ENCODE assay signal across 24 cellular contexts in genomic region chr19:31902821-31903220, GRCh38.
DNase-seq lines count a peak whose midpoint lies in the region; ATAC-seq and TF ChIP-seq lines count a peak whose summit lies in the region.
"Had no signal": no experiment of that assay in that cellular context is flagged by ENCODE, and none has a peak within 500 bp of the region (broad histone marks: within the 10 kb centered on the region; RNA-seq: fewer than 3 reads in every experiment).

No MANE protein-coding gene starts in this region.

- peaks cover 34% of the 10 kb centered on the region for H3K4me1 Mint-ChIP-seq in mesothelial cell of epicardium

- H3K9me3 Mint-ChIP-seq in mesothelial cell of epicardium = no peaks in the 10 kb centered on the region
- H3K9me3 Mint-ChIP-seq: CD4-positive, alpha-beta T cell; CD8-positive, alpha-beta T cell had no signal

- H3K36me3 Mint-ChIP-seq in mesothelial cell of epicardium = no peaks in the 10 kb centered on the region
- H3K36me3 Mint-ChIP-seq: CD8-positive, alpha-beta T cell had no signal

- no peak for TF ChIP-seq EP300 in esophagus muscularis mucosa (IDR thresholded peaks at IDR 0.05)

- TF ChIP-seq POLR2A in esophagus muscularis mucosa (IDR thresholded peaks at IDR 0.05; ENCODE audit: low read depth) = no peak

- peaks cover 3% of the 10 kb centered on the region for H3K4me1 ChIP-seq in right cardiac atrium (ENCODE audit: control insufficient read depth, insufficient read depth, low read length)
- H3K4me1 ChIP-seq in esophagus muscularis mucosa = peaks cover 0 to 12% (median 5%) of the 10 kb centered on the region in 4 donors
- H3K4me1 ChIP-seq: Caco-2 had no signal

- H3K27ac Mint-ChIP-seq in mesothelial cell of epicardium = peak overlapping the region; percentile 39
- H3K27ac Mint-ChIP-seq: B cell; CD4-positive, alpha-beta T cell; CD8-positive, alpha-beta T cell had no signal

- H3K9me3 ChIP-seq in right cardiac atrium (ENCODE audit: control insufficient read depth, low read length) (no peaks in the 10 kb centered on the region), esophagus muscularis mucosa (no peaks in the 10 kb centered on the region)

- H3K27me3 ChIP-seq in right cardiac atrium (ENCODE audit: control insufficient read depth, insufficient read depth) (no peaks in the 10 kb centered on the region), esophagus muscularis mucosa (no peaks in the 10 kb centered on the region)
- H3K27me3 ChIP-seq: BLaER1 treated with 17β-estradiol and CSF1 and Interleukin-3, amounts not matched to agents 10 nM and 100 nM had no signal

- no peak overlapping the region for H3K27ac ChIP-seq in right cardiac atrium (ENCODE audit: low read length)
- no peak overlapping the region for H3K27ac ChIP-seq in esophagus muscularis mucosa (replicated peaks in 1 of 4)
- H3K27ac ChIP-seq: BLaER1 treated with 17β-estradiol and CSF1 and Interleukin-3, amounts not matched to agents 10 nM and 100 nM; C4-2B had no signal

- intact Hi-C loops in Right ventricle myocardium inferior (cut with DNase I) = no loop called here
- intact Hi-C loops in right cardiac atrium (cut with DNase I) = no loop called here
- intact Hi-C loops in esophagus muscularis mucosa (cut with DNase I) = no loop called here

- no peak overlapping the region for H3K4me3 ChIP-seq in right cardiac atrium (ENCODE audit: low read length)
- H3K4me3 ChIP-seq in esophagus muscularis mucosa = no peak overlapping the region
- H3K4me3 ChIP-seq: BLaER1 treated with 17β-estradiol and CSF1 and Interleukin-3, amounts not matched to agents 10 nM and 100 nM; GM12878 had no signal

- H3K4me3 Mint-ChIP-seq in mesothelial cell of epicardium = no peak overlapping the region
- H3K4me3 Mint-ChIP-seq: B cell; CD4-positive, alpha-beta T cell; CD8-positive, alpha-beta T cell had no signal

- H3K27me3 Mint-ChIP-seq in mesothelial cell of epicardium (ENCODE audit: low read depth) = no peaks in the 10 kb centered on the region
- H3K27me3 Mint-ChIP-seq: B cell; CD4-positive, alpha-beta T cell had no signal

- ATAC-seq in Right ventricle myocardium inferior = no peak
- no peak for ATAC-seq in right cardiac atrium
- no peak for ATAC-seq in HG02840 (IDR thresholded peaks at IDR 0.05; ENCODE audit: low FRiP score, unreplicated experiment)
- no peak for ATAC-seq in HG02642 (IDR thresholded peaks at IDR 0.05; ENCODE audit: poor library complexity, unreplicated experiment)
- ATAC-seq: CD8-positive, alpha-beta T cell; GM12878 had no signal

- DNase-seq in Right ventricle myocardium inferior (ENCODE audit: missing footprints) = peak; percentile 59
- DNase-seq in right cardiac atrium = no peak
- DNase-seq in esophagus muscularis mucosa (ENCODE audit: extremely low spot score) = peak; percentile 64
- no peak for DNase-seq in mesothelial cell of epicardium (ENCODE audit: low spot score in 2 of 2, unreplicated experiment in 2 of 2)
- no peak for DNase-seq in NAMALWA (ENCODE audit: low spot score)
- DNase-seq: 8988T; ACHN; Caco-2; Calu3; CD4-positive, alpha-beta T cell; CD8-positive, alpha-beta T cell; DMS 273 treated with DMSO at 0.1 percent for 48 hours; DMS153; DMS53; DMS79; DND-41; EL; GDM1 had no signal

- TF ChIP-seq CTCF in esophagus muscularis mucosa (IDR thresholded peaks at IDR 0.05) (no peak), mesothelial cell of epicardium (IDR thresholded peaks at IDR 0.05; ENCODE audit: unreplicated experiment) (no peak)

- 93% methylated on average over 1 of the region's 1 CpG for WGBS in right cardiac atrium
- WGBS in esophagus muscularis mucosa = 92% methylated on average over 1 of the region's 1 CpG

- H3K36me3 ChIP-seq in esophagus muscularis mucosa = no peaks in the 10 kb centered on the region
- H3K36me3 ChIP-seq: BLaER1 treated with 17β-estradiol and CSF1 and Interleukin-3, amounts not matched to agents 10 nM and 100 nM had no signal

Comparison
In these comparisons a context has a peak if more than half of its experiments do, and no peak if none do; other contexts are left out.
1. DNase-seq: peak in Right ventricle myocardium inferior (single experiment) and esophagus muscularis mucosa (single experiment); none in right cardiac atrium (0 of 3), mesothelial cell of epicardium (0 of 2) and NAMALWA (single experiment).